Comparison of ENCODE assay signal across 12 cellular contexts in genomic region chr6:108946695-108947094, GRCh38.
DNase-seq lines count a peak whose midpoint lies in the region; ATAC-seq and TF ChIP-seq lines count a peak whose summit lies in the region.
"Had no signal": no experiment of that assay in that cellular context is flagged by ENCODE, and none has a peak within 500 bp of the region (broad histone marks: within the 10 kb centered on the region; RNA-seq: fewer than 3 reads in every experiment).

No MANE protein-coding gene starts in this region.

- intact Hi-C loops in ascending aorta (cut with DNase I), result loop anchor here (2.0 to 5.0 kb wide), 3 partner anchors 49 to 99 kb away; partner anchors contain the start of gene ARMC2
- intact Hi-C loops in heart right ventricle (cut with DNase I), result loop anchor here in 6 of 10 donors (2.0 to 10.0 kb wide), 9 partner anchors 44 to 146 kb away; partner anchors contain the start of gene SESN1 (in 1 of the 6)

- WGBS in heart right ventricle, 2 donors, result 16 to 18% methylated on average over 3 of the region's 3 CpGs

- no peak for DNase-seq in CD4-positive, CD25-positive, alpha-beta regulatory T cell
- DNase-seq in ascending aorta (ENCODE audit: low spot score in 2 of 2) (no peak), heart right ventricle (peak in 1 of 2 donors; percentile 56), NCI-H82 treated with DMSO at 0.1 percent for 48 hours (lab: John Stamatoyannopoulos, UW; ENCODE audit: unreplicated experiment) (no peak), D341Med (ENCODE audit: low spot score) (no peak), DMS53 (lab: John Stamatoyannopoulos, UW) (no peak)
- DNase-seq in stimulated activated CD4-positive, alpha-beta T cell treated with anti-CD3 and anti-CD28 coated beads, Interleukin-4, amount 100 ng/mL, for 4 hours, result no peak
- DNase-seq: activated CD4-positive, alpha-beta T cell treated with anti-CD3 and anti-CD28 coated beads for 4 hours; activated naive CD8-positive, alpha-beta T cell treated with anti-CD3 and anti-CD28 coated beads for 36 hours; CD4-positive, alpha-beta T cell; glutamatergic neuron had no signal

- peaks cover 28% of the 10 kb centered on the region for H3K4me1 ChIP-seq in CD4-positive, CD25-positive, alpha-beta regulatory T cell (ENCODE audit: control insufficient read depth, insufficient read depth, low read length, poor library complexity, severe bottlenecking)
- H3K4me1 ChIP-seq in ascending aorta, result peaks cover 8 to 44% of the 10 kb centered on the region in 2 donors
- H3K4me1 ChIP-seq in heart right ventricle, result peaks cover 31 to 85% (median 75%) of the 10 kb centered on the region in 9 donors
- H3K4me1 ChIP-seq in rectal smooth muscle tissue (ENCODE audit: control insufficient read depth, insufficient read depth, low read length), result peaks cover 48% of the 10 kb centered on the region

- H3K9me3 Mint-ChIP-seq in CD4-positive, CD25-positive, alpha-beta regulatory T cell, result peaks cover 0 to 1% (median 0%) of the 10 kb centered on the region in 7 donors
- H3K9me3 Mint-ChIP-seq: activated naive CD8-positive, alpha-beta T cell treated with anti-CD3 and anti-CD28 coated beads for 36 hours; CD4-positive, alpha-beta T cell had no signal

- peak overlapping the region in 1 of 4 donors; percentile 30 for H3K4me3 Mint-ChIP-seq in CD4-positive, CD25-positive, alpha-beta regulatory T cell
- H3K4me3 Mint-ChIP-seq: activated naive CD8-positive, alpha-beta T cell treated with anti-CD3 and anti-CD28 coated beads for 36 hours; CD4-positive, alpha-beta T cell had no signal

- TF ChIP-seq CTCF in ascending aorta (IDR thresholded peaks at IDR 0.05) (no peak), heart right ventricle (IDR thresholded peaks at IDR 0.05) (no peak)

- ATAC-seq in CD4-positive, CD25-positive, alpha-beta regulatory T cell (ENCODE audit: low read depth in 2 of 2), result no peak
- peak; percentile 23 to 66 (median 52) for ATAC-seq in heart right ventricle

- H3K27me3 ChIP-seq in CD4-positive, CD25-positive, alpha-beta regulatory T cell (ENCODE audit: control insufficient read depth, insufficient read depth, low read length), result no peaks in the 10 kb centered on the region
- H3K27me3 ChIP-seq in ascending aorta, result no peaks in the 10 kb centered on the region
- no peaks in the 10 kb centered on the region for H3K27me3 ChIP-seq in heart right ventricle
- H3K27me3 ChIP-seq in rectal smooth muscle tissue (ENCODE audit: control insufficient read depth, insufficient read depth, low read length), result no peaks in the 10 kb centered on the region

- no peaks in the 10 kb centered on the region for H3K36me3 ChIP-seq in CD4-positive, CD25-positive, alpha-beta regulatory T cell (ENCODE audit: control insufficient read depth, insufficient read depth, low read length)
- no peaks in the 10 kb centered on the region for H3K36me3 ChIP-seq in ascending aorta
- no peaks in the 10 kb centered on the region for H3K36me3 ChIP-seq in heart right ventricle
- no peaks in the 10 kb centered on the region for H3K36me3 ChIP-seq in rectal smooth muscle tissue (ENCODE audit: control insufficient read depth, insufficient read depth, low read length)

- H3K36me3 Mint-ChIP-seq in CD4-positive, CD25-positive, alpha-beta regulatory T cell, result no peaks in the 10 kb centered on the region
- H3K36me3 Mint-ChIP-seq: activated naive CD8-positive, alpha-beta T cell treated with anti-CD3 and anti-CD28 coated beads for 36 hours had no signal

- H3K9me3 ChIP-seq in CD4-positive, CD25-positive, alpha-beta regulatory T cell (ENCODE audit: control insufficient read depth in 2 of 2, low read length in 2 of 2), result no peaks in the 10 kb centered on the region
- H3K9me3 ChIP-seq in ascending aorta (no peaks in the 10 kb centered on the region), heart right ventricle (no peaks in the 10 kb centered on the region)

- H3K27ac Mint-ChIP-seq in CD4-positive, CD25-positive, alpha-beta regulatory T cell, result peak overlapping the region in 2 of 3 donors; percentile 0 to 67
- H3K27ac Mint-ChIP-seq: CD4-positive, alpha-beta T cell had no signal

- no peak overlapping the region for H3K27ac ChIP-seq in CD4-positive, CD25-positive, alpha-beta regulatory T cell (ENCODE audit: insufficient read depth, low read length, poor library complexity, severe bottlenecking)
- H3K27ac ChIP-seq in ascending aorta (peak overlapping the region; percentile 88 to 91), heart right ventricle (peak overlapping the region; percentile 84 to 98 (median 92)), rectal smooth muscle tissue (ENCODE audit: low read depth, low read length) (peak overlapping the region; percentile 93)

- H3K27me3 Mint-ChIP-seq in CD4-positive, CD25-positive, alpha-beta regulatory T cell, result no peaks in the 10 kb centered on the region
- H3K27me3 Mint-ChIP-seq: activated naive CD8-positive, alpha-beta T cell treated with anti-CD3 and anti-CD28 coated beads for 36 hours; CD4-positive, alpha-beta T cell had no signal

- H3K9ac ChIP-seq in rectal smooth muscle tissue (ENCODE audit: low read length), result no peak overlapping the region

- no peak overlapping the region for H3K4me3 ChIP-seq in CD4-positive, CD25-positive, alpha-beta regulatory T cell (ENCODE audit: low read depth, low read length)
- no peak overlapping the region for H3K4me3 ChIP-seq in ascending aorta
- peak overlapping the region in 2 of 10 donors; percentile 22 to 30 for H3K4me3 ChIP-seq in heart right ventricle
- H3K4me3 ChIP-seq in rectal smooth muscle tissue (ENCODE audit: low read length), result peak overlapping the region; percentile 10

- H3K4me1 Mint-ChIP-seq in CD4-positive, CD25-positive, alpha-beta regulatory T cell, result peaks cover 12 to 50% (median 26%) of the 10 kb centered on the region in 4 donors

Comparison
In these comparisons a context has a peak if more than half of its experiments do, and no peak if none do; other contexts are left out.
1. ATAC-seq: peak in heart right ventricle (8 of 8); none in CD4-positive, CD25-positive, alpha-beta regulatory T cell (0 of 2).